In the genomic region with DNA sequence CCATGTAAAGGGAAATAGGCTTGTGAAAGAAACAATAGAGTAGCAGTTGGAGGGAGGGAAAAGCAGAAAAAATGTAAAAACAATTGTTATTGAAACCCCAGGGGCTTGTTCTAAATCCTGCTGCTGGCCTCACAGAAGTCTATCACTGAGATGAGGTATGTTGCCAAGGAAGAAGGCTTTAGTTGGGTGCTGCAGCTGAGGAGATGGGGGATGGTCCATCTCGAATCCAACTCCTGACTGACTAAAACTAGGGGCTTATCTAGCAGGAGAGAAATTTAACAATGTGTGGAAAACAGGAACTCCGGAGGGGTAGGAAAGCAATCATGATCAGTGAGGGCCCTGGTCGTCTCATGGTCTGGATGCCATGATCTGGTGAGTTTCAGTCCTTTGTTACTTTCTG, we compare ENCODE assay signal across 29 cellular contexts.
"Had no signal": no experiment of that assay in that cellular context is flagged by ENCODE, and none has a peak within 500 bp of the region (broad histone marks: within the 10 kb centered on the region; RNA-seq: fewer than 3 reads in every experiment).

No MANE protein-coding gene starts in this region.

- H3K36me3 Mint-ChIP-seq: stimulated activated effector memory CD8-positive, alpha-beta T cell treated with anti-CD3 and anti-CD28 coated beads, Interleukin-12 subunit alpha, Interleukin-12 subunit beta, amount 100 ng/mL, for 72 hours; stimulated activated memory B cell treated with anti-CD40 and anti-IgM and Interleukin-4, amounts not matched to agents 10 μg/mL and 1 μg/mL and 100 μg/mL, for 72 hours; type B pancreatic cell had no signal

- H3K27ac Mint-ChIP-seq: stimulated activated effector memory CD8-positive, alpha-beta T cell treated with anti-CD3 and anti-CD28 coated beads, Interleukin-12 subunit alpha, Interleukin-12 subunit beta, amount 100 ng/mL, for 72 hours; stimulated activated memory B cell treated with anti-CD40 and anti-IgM and Interleukin-4, amounts not matched to agents 10 μg/mL and 1 μg/mL and 100 μg/mL, for 72 hours; stimulated activated naive B cell treated with anti-CD40 and anti-IgM and Interleukin-4, amounts not matched to agents 10 μg/mL and 1 μg/mL and 100 μg/mL, for 72 hours; stimulated activated naive CD8-positive, alpha-beta T cell treated with anti-CD3 and anti-CD28 coated beads, Interleukin-15, amount 100 ng/mL, for 72 hours; stimulated activated naive CD8-positive, alpha-beta T cell treated with anti-CD3 and anti-CD28 coated beads, Interleukin-15, Interleukin-2, amounts not matched to agents 100 ng/mL and 50 ng/mL, for 24 hours; type B pancreatic cell had no signal

- H3K4me3 ChIP-seq: stomach, suprapubic skin, testis, thoracic aorta, thyroid gland, tibial artery, tibial nerve, transverse colon, upper lobe of left lung, upper lobe of right lung, uterus, vagina had no signal

- H3K4me1 Mint-ChIP-seq: stimulated activated effector memory CD8-positive, alpha-beta T cell treated with anti-CD3 and anti-CD28 coated beads, Interleukin-12 subunit alpha, Interleukin-12 subunit beta, amount 100 ng/mL, for 72 hours; stimulated activated memory B cell treated with anti-CD40 and anti-IgM and Interleukin-4, amounts not matched to agents 10 μg/mL and 1 μg/mL and 100 μg/mL, for 72 hours; stimulated activated naive CD8-positive, alpha-beta T cell treated with anti-CD3 and anti-CD28 coated beads, Interleukin-15, amount 100 ng/mL, for 72 hours had no signal

- ATAC-seq: stimulated activated effector memory CD8-positive, alpha-beta T cell treated with anti-CD3 and anti-CD28 coated beads, Interleukin-12 subunit alpha, Interleukin-12 subunit beta, amount 100 ng/mL, for 72 hours; stimulated activated memory B cell treated with anti-CD40 and anti-IgM and Interleukin-4, amounts not matched to agents 10 μg/mL and 1 μg/mL and 100 μg/mL, for 72 hours; stimulated activated naive CD8-positive, alpha-beta T cell treated with anti-CD3 and anti-CD28 coated beads, Interleukin-15, amount 100 ng/mL, for 72 hours; stimulated activated naive CD8-positive, alpha-beta T cell treated with anti-CD3 and anti-CD28 coated beads, Interleukin-15, Interleukin-2, amounts not matched to agents 100 U/mL and 50 U/mL, for 24 hours; upper lobe of right lung had no signal

- H3K36me3 ChIP-seq: stomach, suprapubic skin, thoracic aorta, thyroid gland, tibial artery, tibial nerve, transverse colon, upper lobe of left lung, upper lobe of right lung, uterus, vagina had no signal

- FAIRE-seq: urothelium cell line had no signal

- H3K9me3 ChIP-seq: suprapubic skin, testis, thyroid gland, upper lobe of right lung, uterus had no signal

- H3K27ac ChIP-seq: stomach, suprapubic skin, testis, thoracic aorta, thyroid gland, tibial artery, tibial nerve, transverse colon, upper lobe of left lung, upper lobe of right lung, uterus, vagina had no signal

- DNase-seq: stimulated activated CD4-positive, alpha-beta T cell treated with anti-CD3 and anti-CD28 coated beads, Interleukin-2, amount 100 ng/mL, for 48 hours; stimulated activated CD4-positive, alpha-beta T cell treated with anti-CD3 and anti-CD28 coated beads, Interleukin-4, amount 100 ng/mL, for 1 hour; stimulated activated CD4-positive, alpha-beta T cell treated with anti-CD3 and anti-CD28 coated beads, Interleukin-4, amount 100 ng/mL, for 24 hours; stimulated activated CD4-positive, alpha-beta T cell treated with anti-CD3 and anti-CD28 coated beads, Interleukin-4, amount 100 ng/mL, for 4 hours; stimulated activated CD8-positive, alpha-beta memory T cell treated with anti-CD3 and anti-CD28 coated beads, Interleukin-4, amount 100 ng/mL, for 48 hours; stimulated activated naive B cell treated with anti-CD40 and anti-IgM and Interleukin-4, amounts not matched to agents 10 μg/mL and 1 μg/mL and 100 μg/mL, for 72 hours; stimulated activated naive CD4-positive, alpha-beta T cell; stimulated activated naive CD4-positive, alpha-beta T cell treated with Interleukin-2 at 50 U/mL for 16 hours; stimulated activated naive CD8-positive, alpha-beta T cell treated with anti-CD3 and anti-CD28 coated beads, Interleukin-15, amount 100 ng/mL, for 72 hours; stimulated activated naive CD8-positive, alpha-beta T cell treated with anti-CD3 and anti-CD28 coated beads, Interleukin-15, Interleukin-2, amounts not matched to agents 100 U/mL and 50 U/mL, for 24 hours; stomach; substantia nigra; testis; thyroid gland; tibial artery; transverse colon; trophoblast cell; upper lobe of left lung; upper lobe of right lung; uterus had no signal

- H3K4me3 Mint-ChIP-seq: stimulated activated effector memory CD8-positive, alpha-beta T cell treated with anti-CD3 and anti-CD28 coated beads, Interleukin-12 subunit alpha, Interleukin-12 subunit beta, amount 100 ng/mL, for 72 hours; stimulated activated memory B cell treated with anti-CD40 and anti-IgM and Interleukin-4, amounts not matched to agents 10 μg/mL and 1 μg/mL and 100 μg/mL, for 72 hours; stimulated activated naive B cell treated with anti-CD40 and anti-IgM and Interleukin-4, amounts not matched to agents 10 μg/mL and 1 μg/mL and 100 μg/mL, for 72 hours; stimulated activated naive CD8-positive, alpha-beta T cell treated with anti-CD3 and anti-CD28 coated beads, Interleukin-15, amount 100 ng/mL, for 72 hours; stimulated activated naive CD8-positive, alpha-beta T cell treated with anti-CD3 and anti-CD28 coated beads, Interleukin-15, Interleukin-2, amounts not matched to agents 100 ng/mL and 50 ng/mL, for 24 hours; type B pancreatic cell had no signal

- H3K4me1 ChIP-seq: suprapubic skin, testis, thyroid gland, tibial artery, tibial nerve, transverse colon, upper lobe of left lung, upper lobe of right lung, uterus, vagina had no signal

- H3K27me3 ChIP-seq: stomach, testis, thyroid gland, upper lobe of left lung, upper lobe of right lung, uterus, vagina had no signal
